Comparison of ENCODE assay signal across 9 cellular contexts in the genomic region with DNA sequence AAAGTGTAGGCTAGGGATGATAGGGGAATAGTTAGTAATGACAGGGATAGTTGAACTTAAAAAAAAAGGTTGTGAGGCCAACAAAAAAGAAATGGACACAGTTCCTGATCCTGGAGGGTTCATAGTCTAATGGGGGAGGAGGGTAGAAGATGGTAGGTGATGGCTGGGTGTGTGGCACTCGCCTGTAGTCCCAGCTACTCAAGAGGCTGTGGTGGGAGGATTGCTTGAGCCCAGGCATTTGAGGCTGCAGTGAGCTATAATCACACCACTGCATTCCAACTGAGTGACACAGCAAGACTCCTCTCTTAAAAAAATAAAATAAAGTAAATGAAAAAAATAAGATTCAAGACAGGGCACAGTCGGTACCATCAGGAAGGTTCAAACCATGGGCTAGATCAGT. TPM values are rescaled to one million over a fixed set of nuclear protein-coding genes. Genes with fewer than 3 reads are reported as not detected.
DNase-seq lines count a peak whose midpoint lies in the region; ATAC-seq lines count a peak whose summit lies in the region.
"Had no signal": no experiment of that assay in that cellular context is flagged by ENCODE, and none has a peak within 500 bp of the region (broad histone marks: within the 10 kb centered on the region; RNA-seq: fewer than 3 reads in every experiment).

No MANE protein-coding gene starts in this region.

- ATAC-seq in activated CD4-positive, CD25-positive, alpha-beta regulatory T cell treated with anti-CD3 and anti-CD28 coated beads, Interleukin-2, amount 50 U/mL, for 24 hours = no peak
- no peak for ATAC-seq in GM21723 (IDR thresholded peaks at IDR 0.05; ENCODE audit: unreplicated experiment)

- H3K36me3 ChIP-seq in mesodermal cell (ENCODE audit: control insufficient read depth, insufficient read depth, low read length) = no peaks in the 10 kb centered on the region

- peak; percentile 67 for DNase-seq in Caki2 (ENCODE audit: low read depth)
- no peak for DNase-seq in Jurkat, Clone E6-1 (ENCODE audit: low read depth, low spot score)
- DNase-seq in amniotic epithelial cell (ENCODE audit: low read depth) = peak; percentile 54
- DNase-seq in COLO829 (ENCODE audit: low spot score) = no peak
- no peak for DNase-seq in NCI-H510A treated with DMSO at 0.1 percent for 48 hours (lab: John Stamatoyannopoulos, UW)
- DNase-seq: NCI-H187 treated with DMSO at 0.1 percent for 48 hours had no signal

- H3K4me1 ChIP-seq in mesodermal cell (ENCODE audit: control insufficient read depth, insufficient read depth, low read length, poor library complexity, severe bottlenecking) = peaks cover 7% of the 10 kb centered on the region

- H3K9me3 ChIP-seq in mesodermal cell (ENCODE audit: control insufficient read depth, low read length) = no peaks in the 10 kb centered on the region

- WGBS in mesodermal cell (ENCODE audit: insufficient coverage in 2 of 2), 2 experiments = 100% methylated on average over 1 of the region's 2 CpGs

- no peak overlapping the region for H3K27ac ChIP-seq in mesodermal cell (ENCODE audit: low read depth, low read length, severe bottlenecking)

- peak overlapping the region; percentile 85 for H3K4me3 ChIP-seq in Jurkat, Clone E6-1 (ENCODE audit: low read length)
- H3K4me3 ChIP-seq in mesodermal cell (ENCODE audit: extremely low read depth, insufficient read depth, low read length, poor library complexity, severe bottlenecking) = peak overlapping the region; percentile 65

- in situ Hi-C loops in Caki2 (cut with HindIII; ENCODE audit: low pct_unique_long_range_greater_than_20kb, low sequenced_read_pairs) = no loop called here

RNA-seq across cellular contexts. Expression of gene MICB, which starts 2.4 kb away (rescaled TPM):
- total RNA-seq in Caki2 (2014; rRNA removed; shearing (Covaris generic); ENCODE audit: low replicate concordance) = 11.5 and 18.2 TPM in 2 replicates
- 28.2 TPM for polyA plus RNA-seq in Jurkat, Clone E6-1 (2012; ENCODE audit: insufficient read depth, insufficient read length)
- polyA plus RNA-seq in mesodermal cell (2013, experiment 1 of 2) = 6.9 TPM
- polyA plus RNA-seq in mesodermal cell (2013, experiment 2 of 2) = 5.7 TPM

RNA-seq across cellular contexts. Expression of gene MCCD1, which starts 33.2 kb away (rescaled TPM):
- total RNA-seq in Caki2 (2014; rRNA removed; shearing (Covaris generic); ENCODE audit: low replicate concordance) = not detected in 2 replicates
- polyA plus RNA-seq in Jurkat, Clone E6-1 (2012; ENCODE audit: insufficient read depth, insufficient read length) = not detected
- polyA plus RNA-seq in mesodermal cell (2013, experiment 1 of 2) = not detected
- polyA plus RNA-seq in mesodermal cell (2013, experiment 2 of 2) = not detected

RNA-seq across cellular contexts. Expression of gene DDX39B, which starts 46.2 kb away (rescaled TPM):
- 623 and 688 TPM in 2 replicates for total RNA-seq in Caki2 (2014; rRNA removed; shearing (Covaris generic); ENCODE audit: low replicate concordance)
- polyA plus RNA-seq in Jurkat, Clone E6-1 (2012; ENCODE audit: insufficient read depth, insufficient read length) = 606 TPM
- polyA plus RNA-seq in mesodermal cell (2013, experiment 1 of 2) = 487 TPM
- 446 TPM for polyA plus RNA-seq in mesodermal cell (2013, experiment 2 of 2)

RNA-seq across cellular contexts. Expression of gene ATP6V1G2, which starts 50.8 kb away (rescaled TPM):
- 0.14 and 0.64 TPM in 2 replicates for total RNA-seq in Caki2 (2014; rRNA removed; shearing (Covaris generic); ENCODE audit: low replicate concordance)
- 3.4 TPM for polyA plus RNA-seq in Jurkat, Clone E6-1 (2012; ENCODE audit: insufficient read depth, insufficient read length)
- polyA plus RNA-seq in mesodermal cell (2013, experiment 1 of 2) = 5.5 TPM
- 5.0 TPM for polyA plus RNA-seq in mesodermal cell (2013, experiment 2 of 2)

RNA-seq across cellular contexts. Expression of gene NFKBIL1, which starts 51.8 kb away (rescaled TPM):
- 52.6 and 56.1 TPM in 2 replicates for total RNA-seq in Caki2 (2014; rRNA removed; shearing (Covaris generic); ENCODE audit: low replicate concordance)
- 20.9 TPM for polyA plus RNA-seq in Jurkat, Clone E6-1 (2012; ENCODE audit: insufficient read depth, insufficient read length)
- 23.5 TPM for polyA plus RNA-seq in mesodermal cell (2013, experiment 1 of 2)
- polyA plus RNA-seq in mesodermal cell (2013, experiment 2 of 2) = 22.6 TPM

Comparison
In these comparisons a context has a peak if more than half of its experiments do, and no peak if none do; other contexts are left out.
1. DNase-seq: peak in Caki2 (single experiment) and amniotic epithelial cell (single experiment); none in Jurkat, Clone E6-1 (single experiment), COLO829 (single experiment) and NCI-H510A treated with DMSO at 0.1 percent for 48 hours (single experiment).